In genomic region chr12:34218193-34219045, GRCh38 we compare ENCODE assay signal across 8 cellular contexts.
DNase-seq lines count a peak whose midpoint lies in the region; ATAC-seq, FAIRE-seq and TF ChIP-seq lines count a peak whose summit lies in the region.

No MANE protein-coding gene starts in this region.

- H2BK5ac ChIP-seq in H1 (ENCODE audit: low read depth, low read length), result no peak overlapping the region

- no peaks in the 10 kb centered on the region for H3K23me2 ChIP-seq in H1 (ENCODE audit: low read depth, low read length)

- 65% methylated on average over 23 of the region's 39 CpGs; no CpG with 5 or more reads in 1 of the 2 experiments for WGBS in H1 (ENCODE audit: extremely low coverage in 1 of 2, insufficient coverage in 1 of 2, insufficient read length in 1 of 2, insufficient replicate concordance in 2 of 2, low coverage in 1 of 2, low lambda C conversion rate in 2 of 2, missing lambda C conversion rate in 1 of 2), 2 experiments

- H3K27ac ChIP-seq in H1 (ENCODE audit: low read depth, low read length), result no peak overlapping the region

- no peak overlapping the region for H3K4me2 ChIP-seq in H1 (ENCODE audit: insufficient read depth in 1 of 2, low read depth in 2 of 2, low read length in 2 of 2)

- no peak overlapping the region for H2BK12ac ChIP-seq in H1 (ENCODE audit: low read depth, low read length)

- no peaks in the 10 kb centered on the region for H3K4me1 ChIP-seq in H1 (replicated peaks in 1 of 4; ENCODE audit: control insufficient read depth in 3 of 4, insufficient read depth in 4 of 4, low read length in 3 of 4)

- DNase-seq in Ammon's horn (ENCODE audit: low spot score) (peak; percentile 81), NCI-H526 treated with DMSO at 0.1 percent for 48 hours (lab: John Stamatoyannopoulos, UW) (peak; percentile 63), H1 (ENCODE audit: low read depth in 1 of 2, low spot score in 2 of 2) (peak in 1 of 2 experiments; percentile 74), mesenteric fat pad (ENCODE audit: low spot score) (peak; percentile 87)
- DNase-seq in activated CD4-positive, alpha-beta T cell treated with anti-CD3 and anti-CD28 coated beads, Interleukin-2, amount 50 U/mL, for 48 hours, result peak; percentile 75 to 80
- DNase-seq in stimulated activated CD8-positive, alpha-beta memory T cell treated with anti-CD3 and anti-CD28 coated beads, Interleukin-2, amount 100 ng/mL, for 1 hour (ENCODE audit: low read depth in 2 of 2), result peak; percentile 11 to 39

- no peak overlapping the region for H4K5ac ChIP-seq in H1 (ENCODE audit: insufficient read length, low read depth, low read length)

- TF ChIP-seq RAD21 in H1 (IDR thresholded peaks at IDR 0.05 in 1 of 2, conservative IDR thresholded peaks at IDR 0.05 in 1 of 2; ENCODE audit: low read depth in 2 of 2, low read length in 2 of 2), result peak; percentile 73 to 74

- no peak overlapping the region for H2AK5ac ChIP-seq in H1 (ENCODE audit: low read depth, low read length)

- no peak overlapping the region for H4K91ac ChIP-seq in H1 (replicated peaks; ENCODE audit: insufficient read length, low read length)

- no peak for FAIRE-seq in H1 (lab: Jason Lieb, UNC)

- peaks cover 47 to 86% of the 10 kb centered on the region in 2 experiments for H3K9me3 ChIP-seq in H1 (ENCODE audit: insufficient read depth in 2 of 2, low read depth in 1 of 2, low read length in 1 of 2)

- ATAC-seq in GM19035 (IDR thresholded peaks at IDR 0.05; ENCODE audit: unreplicated experiment) (peak; percentile 85), HG03432 (IDR thresholded peaks at IDR 0.05; ENCODE audit: unreplicated experiment) (peak; percentile 91)

- no peak for TF ChIP-seq POLR2A in H1 (IDR thresholded peaks at IDR 0.05; ENCODE audit: control extremely low read depth in 1 of 2, low read depth in 2 of 2, low read length in 2 of 2)

- no peaks in the 10 kb centered on the region for H3K36me3 ChIP-seq in H1 (ENCODE audit: control insufficient read depth in 2 of 4, insufficient read depth in 4 of 4, low read length in 3 of 4)

- H2BK20ac ChIP-seq in H1 (ENCODE audit: low read length), result no peak overlapping the region

- H3K79me1 ChIP-seq in H1 (ENCODE audit: low read depth, low read length), result no peaks in the 10 kb centered on the region

- no peak overlapping the region for H2BK15ac ChIP-seq in H1 (ENCODE audit: low read length)

- CTCF ChIA-PET in H1 (lab: Charles Lee; ENCODE audit: partially characterized antibody), result no interaction called here

- no peak for TF ChIP-seq EP300 in H1 (IDR thresholded peaks at IDR 0.05; ENCODE audit: borderline replicate concordance in 1 of 2, low read depth in 2 of 2, low read length in 2 of 2)

- no peak overlapping the region for H3K4ac ChIP-seq in H1 (replicated peaks; ENCODE audit: insufficient read length, low read depth, low read length)

- no peak overlapping the region for H3K9ac ChIP-seq in H1 (replicated peaks in 1 of 4; ENCODE audit: extremely low read depth in 1 of 4, low read depth in 3 of 4, low read length in 3 of 4)

- no peak overlapping the region for H3K23ac ChIP-seq in H1 (ENCODE audit: insufficient read length)

- no peaks in the 10 kb centered on the region for H4K20me1 ChIP-seq in H1 (replicated peaks in 1 of 2; ENCODE audit: control insufficient read depth in 1 of 2, insufficient read depth in 2 of 2, low read length in 2 of 2)

- no peak overlapping the region for H3K14ac ChIP-seq in H1 (ENCODE audit: insufficient read length)

- H3K79me2 ChIP-seq in H1 (ENCODE audit: control insufficient read depth in 1 of 2, insufficient read depth in 2 of 2, low read length in 2 of 2), result no peaks in the 10 kb centered on the region

- no peak overlapping the region for H3K18ac ChIP-seq in H1 (ENCODE audit: extremely low read depth, low read length)

- POLR2A ChIA-PET in H1 (lab: Charles Lee; ENCODE audit: partially characterized antibody), result no interaction called here

- no peak overlapping the region for H3K4me3 ChIP-seq in H1 (ENCODE audit: extremely low read depth in 1 of 4, insufficient read depth in 2 of 4, low read depth in 3 of 4, low read length in 4 of 4)

- H3K56ac ChIP-seq in H1 (replicated peaks; ENCODE audit: insufficient read length, low read depth, low read length), result no peak overlapping the region

- peak in 2 of 3 experiments; percentile 52 to 77; a peak in 3 of 4 replicates for TF ChIP-seq CTCF in H1 (IDR thresholded peaks at IDR 0.05; ENCODE audit: control extremely low read depth in 1 of 3, insufficient read depth in 1 of 3, low read depth in 1 of 3, low read length in 3 of 3)

- no peak overlapping the region for H2BK120ac ChIP-seq in H1 (replicated peaks; ENCODE audit: low read depth, low read length)

- no peaks in the 10 kb centered on the region for H3K27me3 ChIP-seq in H1 (replicated peaks in 1 of 4; ENCODE audit: control insufficient read depth in 3 of 4, extremely low read depth in 1 of 4, insufficient read depth in 3 of 4, low read length in 3 of 4)

- no peak overlapping the region for H2AFZ ChIP-seq in H1 (ENCODE audit: low read length)

- H4K8ac ChIP-seq in H1 (ENCODE audit: extremely low read depth, insufficient read depth, low read length), result no peak overlapping the region; the same call in 1 of the 2 replicates

TF ChIP-seq in H1, 55 proteins besides CTCF, POLR2A, EP300 and RAD21:
- no peak for TF ChIP-seq E2F6 (IDR thresholded peaks at IDR 0.05)
- no peak for TF ChIP-seq BRCA1 (IDR thresholded peaks at IDR 0.05; ENCODE audit: low read depth, low read length)
- no peak for TF ChIP-seq TEAD4 (IDR thresholded peaks at IDR 0.05; ENCODE audit: low read depth, low read length)
- no peak for TF ChIP-seq SIN3A (conservative IDR thresholded peaks at IDR 0.05 in 1 of 2, IDR thresholded peaks at IDR 0.05 in 1 of 2; ENCODE audit: low read depth in 1 of 2, low read length in 2 of 2)
- no peak for TF ChIP-seq ATF3 (IDR thresholded peaks at IDR 0.05; ENCODE audit: insufficient read depth, low read depth, low read length)
- TF ChIP-seq POLR2AphosphoS5 (IDR thresholded peaks at IDR 0.05; ENCODE audit: low read depth, low read length), result no peak
- no peak for TF ChIP-seq RXRA (IDR thresholded peaks at IDR 0.05; ENCODE audit: insufficient read depth, low read depth, low read length)
- TF ChIP-seq TAF1 (IDR thresholded peaks at IDR 0.05; ENCODE audit: low read depth, low read length), result no peak
- TF ChIP-seq POU5F1 (IDR thresholded peaks at IDR 0.05; ENCODE audit: low read depth, low read length), result no peak
- no peak for TF ChIP-seq RFX5 (IDR thresholded peaks at IDR 0.05; ENCODE audit: borderline replicate concordance, low read depth, low read length)
- no peak for TF ChIP-seq SIX5 (IDR thresholded peaks at IDR 0.05; ENCODE audit: low read depth, low read length)
- TF ChIP-seq TBP (IDR thresholded peaks at IDR 0.05; ENCODE audit: low read depth, low read length), result no peak
- TF ChIP-seq GABPA (IDR thresholded peaks at IDR 0.05; ENCODE audit: borderline replicate concordance, insufficient read depth, low read length), result no peak
- TF ChIP-seq CREB1 (IDR thresholded peaks at IDR 0.05), result no peak
- TF ChIP-seq SP2 (IDR thresholded peaks at IDR 0.05; ENCODE audit: low read length), result no peak
